Comparison of ENCODE assay signal across 1 cellular context in the genomic region with DNA sequence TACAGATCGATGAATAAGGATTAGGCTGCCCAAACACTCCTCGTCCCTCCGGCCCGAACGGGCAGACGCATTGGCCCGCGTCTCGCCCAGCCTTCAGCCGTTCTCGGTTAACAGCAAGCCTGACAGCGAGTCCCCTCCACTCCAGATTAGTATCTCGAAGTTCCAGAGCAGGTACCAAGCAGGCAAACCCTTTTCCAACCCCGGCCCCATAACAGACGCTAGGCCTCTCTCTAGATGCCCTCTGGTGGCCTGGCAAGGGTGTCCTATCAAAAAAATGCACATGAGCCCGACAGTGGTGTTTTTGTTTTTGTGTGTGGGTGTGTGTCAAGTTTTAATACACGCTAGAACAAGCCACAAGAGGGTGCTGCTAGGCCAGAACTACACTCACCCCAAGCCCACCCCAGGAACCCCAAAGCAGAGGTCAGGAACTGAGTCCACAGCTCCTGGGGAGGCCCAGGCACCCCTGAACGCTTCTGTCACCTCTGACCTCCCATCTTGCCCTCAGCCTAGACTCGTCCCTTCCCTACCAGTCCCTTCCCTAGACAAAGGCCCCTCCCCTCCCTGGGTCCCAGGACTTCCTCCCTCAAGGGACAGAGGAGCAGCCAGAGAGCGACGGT.
A peak's percentile ranks its signal among the peaks of the same experiment; 100 is the strongest.
TF ChIP-seq lines count a peak whose summit lies in the region.

No MANE protein-coding gene starts in this region.

TF ChIP-seq in K562, 482 proteins besides CTCF, POLR2A, EP300 and RAD21 (continued from another document and continues in another):
- TF ChIP-seq, protein P1, sequence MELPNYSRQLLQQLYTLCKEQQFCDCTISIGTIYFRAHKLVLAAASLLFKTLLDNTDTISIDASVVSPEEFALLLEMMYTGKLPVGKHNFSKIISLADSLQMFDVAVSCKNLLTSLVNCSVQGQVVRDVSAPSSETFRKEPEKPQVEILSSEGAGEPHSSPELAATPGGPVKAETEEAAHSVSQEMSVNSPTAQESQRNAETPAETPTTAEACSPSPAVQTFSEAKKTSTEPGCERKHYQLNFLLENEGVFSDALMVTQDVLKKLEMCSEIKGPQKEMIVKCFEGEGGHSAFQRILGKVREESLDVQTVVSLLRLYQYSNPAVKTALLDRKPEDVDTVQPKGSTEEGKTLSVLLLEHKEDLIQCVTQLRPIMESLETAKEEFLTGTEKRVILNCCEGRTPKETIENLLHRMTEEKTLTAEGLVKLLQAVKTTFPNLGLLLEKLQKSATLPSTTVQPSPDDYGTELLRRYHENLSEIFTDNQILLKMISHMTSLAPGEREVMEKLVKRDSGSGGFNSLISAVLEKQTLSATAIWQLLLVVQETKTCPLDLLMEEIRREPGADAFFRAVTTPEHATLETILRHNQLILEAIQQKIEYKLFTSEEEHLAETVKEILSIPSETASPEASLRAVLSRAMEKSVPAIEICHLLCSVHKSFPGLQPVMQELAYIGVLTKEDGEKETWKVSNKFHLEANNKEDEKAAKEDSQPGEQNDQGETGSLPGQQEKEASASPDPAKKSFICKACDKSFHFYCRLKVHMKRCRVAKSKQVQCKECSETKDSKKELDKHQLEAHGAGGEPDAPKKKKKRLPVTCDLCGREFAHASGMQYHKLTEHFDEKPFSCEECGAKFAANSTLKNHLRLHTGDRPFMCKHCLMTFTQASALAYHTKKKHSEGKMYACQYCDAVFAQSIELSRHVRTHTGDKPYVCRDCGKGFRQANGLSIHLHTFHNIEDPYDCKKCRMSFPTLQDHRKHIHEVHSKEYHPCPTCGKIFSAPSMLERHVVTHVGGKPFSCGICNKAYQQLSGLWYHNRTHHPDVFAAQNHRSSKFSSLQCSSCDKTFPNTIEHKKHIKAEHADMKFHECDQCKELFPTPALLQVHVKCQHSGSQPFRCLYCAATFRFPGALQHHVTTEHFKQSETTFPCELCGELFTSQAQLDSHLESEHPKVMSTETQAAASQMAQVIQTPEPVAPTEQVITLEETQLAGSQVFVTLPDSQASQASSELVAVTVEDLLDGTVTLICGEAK (IDR thresholded peaks at IDR 0.05), result 0 out of 2 replicates have a peak, but pooled peaks have one; percentile 25
- TF ChIP-seq, protein P1 (CRISPR knock-in tag; IDR thresholded peaks at IDR 0.05), result no peak
- TF ChIP-seq KLF6 (CRISPR knock-in tag; IDR thresholded peaks at IDR 0.05; ENCODE audit: borderline replicate concordance) (0 out of 2 replicates have a peak, but pooled peaks have one; percentile 35), FOXK2 (conservative IDR thresholded peaks at IDR 0.05 in 1 of 2, IDR thresholded peaks at IDR 0.05 in 1 of 2; ENCODE audit: low read depth in 2 of 2) (peak; percentile 82 to 84), PHF8 (IDR thresholded peaks at IDR 0.05; ENCODE audit: borderline replicate concordance, low read length) (peak; percentile 40; the same call in 1 of the 2 replicates), ILF3 (IDR thresholded peaks at IDR 0.05; ENCODE audit: borderline replicate concordance) (no peak), CTBP1 (IDR thresholded peaks at IDR 0.05; ENCODE audit: borderline replicate concordance) (0 out of 2 replicates have a peak, but pooled peaks have one; percentile 50), KDM4B (IDR thresholded peaks at IDR 0.05; ENCODE audit: borderline replicate concordance in 2 of 2, low read depth in 1 of 2) (no peak), XRCC5 (IDR thresholded peaks at IDR 0.05; ENCODE audit: low read depth, low read length) (peak; percentile 61; the same call in 1 of the 2 replicates), LCOR (CRISPR knock-in tag; IDR thresholded peaks at IDR 0.05) (0 out of 2 replicates have a peak, but pooled peaks have one; percentile 59), NR2C2 (CRISPR knock-in tag; IDR thresholded peaks at IDR 0.05) (no peak), NR2C2 (tag; IDR thresholded peaks at IDR 0.05) (peak; percentile 90), NCOA1 (IDR thresholded peaks at IDR 0.05; ENCODE audit: low read depth) (no peak), SRSF3 (IDR thresholded peaks at IDR 0.05; ENCODE audit: insufficient read depth, low read length) (no peak), TOE1 (IDR thresholded peaks at IDR 0.05; ENCODE audit: borderline replicate concordance) (peak; percentile 29; the same call in 1 of the 2 replicates), TOE1 (CRISPR knock-in tag; IDR thresholded peaks at IDR 0.05; ENCODE audit: borderline replicate concordance, low read depth) (no peak), RAD51 (IDR thresholded peaks at IDR 0.05; ENCODE audit: borderline replicate concordance, low read depth) (no peak), GATA2 (CRISPR knock-in tag; IDR thresholded peaks at IDR 0.05) (peak; percentile 64), SMAD4 (CRISPR knock-in tag; conservative IDR thresholded peaks at IDR 0.05) (peak; percentile 59; the same call in 1 of the 2 replicates), SMARCE1 (IDR thresholded peaks at IDR 0.05) (peak; percentile 32; the same call in 1 of the 2 replicates), CXXC5 (CRISPR knock-in tag; IDR thresholded peaks at IDR 0.05) (0 out of 2 replicates have a peak, but pooled peaks have one; percentile 2), CREB1 (IDR thresholded peaks at IDR 0.05) (no peak), CREB1 (CRISPR knock-in tag; IDR thresholded peaks at IDR 0.05) (0 out of 2 replicates have a peak, but pooled peaks have one; percentile 5), SRF (CRISPR knock-in tag; IDR thresholded peaks at IDR 0.05) (0 out of 4 replicates have a peak, but pooled peaks of 1 of the 2 experiments have one; percentile 17), SMAD1 (IDR thresholded peaks at IDR 0.05; ENCODE audit: low read depth, low read length, partially characterized antibody) (peak; percentile 18), ZNF589 (CRISPR knock-in tag; IDR thresholded peaks at IDR 0.05; ENCODE audit: low read depth) (peak; percentile 68; the same call in 1 of the 2 replicates), GABPA (tag; conservative IDR thresholded peaks at IDR 0.05; ENCODE audit: low read depth) (peak; percentile 19; the same call in 1 of the 2 replicates), NRF1 (conservative IDR thresholded peaks at IDR 0.05 in 1 of 2, IDR thresholded peaks at IDR 0.05 in 1 of 2) (peak in 1 of 2 experiments; percentile 42; a peak in 1 of 4 replicates), FOSL1 (tag; conservative IDR thresholded peaks at IDR 0.05) (peak; percentile 51), CCAR2 (IDR thresholded peaks at IDR 0.05; ENCODE audit: low read depth, low read length) (0 out of 2 replicates have a peak, but pooled peaks have one; percentile 52), HDAC2 (IDR thresholded peaks at IDR 0.05) (peak; percentile 72; the same call in 1 of the 2 replicates), NUFIP1 (IDR thresholded peaks at IDR 0.05; ENCODE audit: partially characterized antibody) (no peak), HDAC8 (tag; IDR thresholded peaks at IDR 0.05) (no peak)
- TF ChIP-seq, protein P2, sequence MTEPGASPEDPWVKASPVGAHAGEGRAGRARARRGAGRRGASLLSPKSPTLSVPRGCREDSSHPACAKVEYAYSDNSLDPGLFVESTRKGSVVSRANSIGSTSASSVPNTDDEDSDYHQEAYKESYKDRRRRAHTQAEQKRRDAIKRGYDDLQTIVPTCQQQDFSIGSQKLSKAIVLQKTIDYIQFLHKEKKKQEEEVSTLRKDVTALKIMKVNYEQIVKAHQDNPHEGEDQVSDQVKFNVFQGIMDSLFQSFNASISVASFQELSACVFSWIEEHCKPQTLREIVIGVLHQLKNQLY (CRISPR knock-in tag; conservative IDR thresholded peaks at IDR 0.05), result no peak
- TF ChIP-seq, protein P3, sequence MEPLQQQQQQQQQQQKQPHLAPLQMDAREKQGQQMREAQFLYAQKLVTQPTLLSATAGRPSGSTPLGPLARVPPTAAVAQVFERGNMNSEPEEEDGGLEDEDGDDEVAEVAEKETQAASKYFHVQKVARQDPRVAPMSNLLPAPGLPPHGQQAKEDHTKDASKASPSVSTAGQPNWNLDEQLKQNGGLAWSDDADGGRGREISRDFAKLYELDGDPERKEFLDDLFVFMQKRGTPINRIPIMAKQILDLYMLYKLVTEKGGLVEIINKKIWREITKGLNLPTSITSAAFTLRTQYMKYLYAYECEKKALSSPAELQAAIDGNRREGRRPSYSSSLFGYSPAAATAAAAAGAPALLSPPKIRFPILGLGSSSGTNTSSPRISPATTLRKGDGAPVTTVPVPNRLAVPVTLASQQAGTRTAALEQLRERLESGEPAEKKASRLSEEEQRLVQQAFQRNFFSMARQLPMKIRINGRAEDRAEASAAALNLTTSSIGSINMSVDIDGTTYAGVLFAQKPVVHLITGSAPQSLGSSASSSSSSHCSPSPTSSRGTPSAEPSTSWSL (CRISPR knock-in tag; IDR thresholded peaks at IDR 0.05; ENCODE audit: borderline replicate concordance), result no peak
- TF ChIP-seq, protein P4, sequence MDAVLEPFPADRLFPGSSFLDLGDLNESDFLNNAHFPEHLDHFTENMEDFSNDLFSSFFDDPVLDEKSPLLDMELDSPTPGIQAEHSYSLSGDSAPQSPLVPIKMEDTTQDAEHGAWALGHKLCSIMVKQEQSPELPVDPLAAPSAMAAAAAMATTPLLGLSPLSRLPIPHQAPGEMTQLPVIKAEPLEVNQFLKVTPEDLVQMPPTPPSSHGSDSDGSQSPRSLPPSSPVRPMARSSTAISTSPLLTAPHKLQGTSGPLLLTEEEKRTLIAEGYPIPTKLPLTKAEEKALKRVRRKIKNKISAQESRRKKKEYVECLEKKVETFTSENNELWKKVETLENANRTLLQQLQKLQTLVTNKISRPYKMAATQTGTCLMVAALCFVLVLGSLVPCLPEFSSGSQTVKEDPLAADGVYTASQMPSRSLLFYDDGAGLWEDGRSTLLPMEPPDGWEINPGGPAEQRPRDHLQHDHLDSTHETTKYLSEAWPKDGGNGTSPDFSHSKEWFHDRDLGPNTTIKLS (IDR thresholded peaks at IDR 0.05; ENCODE audit: borderline replicate concordance, low read depth), result peak; percentile 44; the same call in 1 of the 2 replicates
- TF ChIP-seq, protein P5, sequence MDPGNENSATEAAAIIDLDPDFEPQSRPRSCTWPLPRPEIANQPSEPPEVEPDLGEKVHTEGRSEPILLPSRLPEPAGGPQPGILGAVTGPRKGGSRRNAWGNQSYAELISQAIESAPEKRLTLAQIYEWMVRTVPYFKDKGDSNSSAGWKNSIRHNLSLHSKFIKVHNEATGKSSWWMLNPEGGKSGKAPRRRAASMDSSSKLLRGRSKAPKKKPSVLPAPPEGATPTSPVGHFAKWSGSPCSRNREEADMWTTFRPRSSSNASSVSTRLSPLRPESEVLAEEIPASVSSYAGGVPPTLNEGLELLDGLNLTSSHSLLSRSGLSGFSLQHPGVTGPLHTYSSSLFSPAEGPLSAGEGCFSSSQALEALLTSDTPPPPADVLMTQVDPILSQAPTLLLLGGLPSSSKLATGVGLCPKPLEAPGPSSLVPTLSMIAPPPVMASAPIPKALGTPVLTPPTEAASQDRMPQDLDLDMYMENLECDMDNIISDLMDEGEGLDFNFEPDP (CRISPR knock-in tag; IDR thresholded peaks at IDR 0.05), result no peak
- TF ChIP-seq, protein P6, sequence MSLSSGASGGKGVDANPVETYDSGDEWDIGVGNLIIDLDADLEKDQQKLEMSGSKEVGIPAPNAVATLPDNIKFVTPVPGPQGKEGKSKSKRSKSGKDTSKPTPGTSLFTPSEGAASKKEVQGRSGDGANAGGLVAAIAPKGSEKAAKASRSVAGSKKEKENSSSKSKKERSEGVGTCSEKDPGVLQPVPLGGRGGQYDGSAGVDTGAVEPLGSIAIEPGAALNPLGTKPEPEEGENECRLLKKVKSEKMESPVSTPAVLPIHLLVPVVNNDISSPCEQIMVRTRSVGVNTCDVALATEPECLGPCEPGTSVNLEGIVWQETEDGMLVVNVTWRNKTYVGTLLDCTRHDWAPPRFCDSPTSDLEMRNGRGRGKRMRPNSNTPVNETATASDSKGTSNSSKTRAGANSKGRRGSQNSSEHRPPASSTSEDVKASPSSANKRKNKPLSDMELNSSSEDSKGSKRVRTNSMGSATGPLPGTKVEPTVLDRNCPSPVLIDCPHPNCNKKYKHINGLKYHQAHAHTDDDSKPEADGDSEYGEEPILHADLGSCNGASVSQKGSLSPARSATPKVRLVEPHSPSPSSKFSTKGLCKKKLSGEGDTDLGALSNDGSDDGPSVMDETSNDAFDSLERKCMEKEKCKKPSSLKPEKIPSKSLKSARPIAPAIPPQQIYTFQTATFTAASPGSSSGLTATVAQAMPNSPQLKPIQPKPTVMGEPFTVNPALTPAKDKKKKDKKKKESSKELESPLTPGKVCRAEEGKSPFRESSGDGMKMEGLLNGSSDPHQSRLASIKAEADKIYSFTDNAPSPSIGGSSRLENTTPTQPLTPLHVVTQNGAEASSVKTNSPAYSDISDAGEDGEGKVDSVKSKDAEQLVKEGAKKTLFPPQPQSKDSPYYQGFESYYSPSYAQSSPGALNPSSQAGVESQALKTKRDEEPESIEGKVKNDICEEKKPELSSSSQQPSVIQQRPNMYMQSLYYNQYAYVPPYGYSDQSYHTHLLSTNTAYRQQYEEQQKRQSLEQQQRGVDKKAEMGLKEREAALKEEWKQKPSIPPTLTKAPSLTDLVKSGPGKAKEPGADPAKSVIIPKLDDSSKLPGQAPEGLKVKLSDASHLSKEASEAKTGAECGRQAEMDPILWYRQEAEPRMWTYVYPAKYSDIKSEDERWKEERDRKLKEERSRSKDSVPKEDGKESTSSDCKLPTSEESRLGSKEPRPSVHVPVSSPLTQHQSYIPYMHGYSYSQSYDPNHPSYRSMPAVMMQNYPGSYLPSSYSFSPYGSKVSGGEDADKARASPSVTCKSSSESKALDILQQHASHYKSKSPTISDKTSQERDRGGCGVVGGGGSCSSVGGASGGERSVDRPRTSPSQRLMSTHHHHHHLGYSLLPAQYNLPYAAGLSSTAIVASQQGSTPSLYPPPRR (CRISPR knock-in tag; IDR thresholded peaks at IDR 0.05; ENCODE audit: borderline replicate concordance), result no peak
